In the genomic region with DNA sequence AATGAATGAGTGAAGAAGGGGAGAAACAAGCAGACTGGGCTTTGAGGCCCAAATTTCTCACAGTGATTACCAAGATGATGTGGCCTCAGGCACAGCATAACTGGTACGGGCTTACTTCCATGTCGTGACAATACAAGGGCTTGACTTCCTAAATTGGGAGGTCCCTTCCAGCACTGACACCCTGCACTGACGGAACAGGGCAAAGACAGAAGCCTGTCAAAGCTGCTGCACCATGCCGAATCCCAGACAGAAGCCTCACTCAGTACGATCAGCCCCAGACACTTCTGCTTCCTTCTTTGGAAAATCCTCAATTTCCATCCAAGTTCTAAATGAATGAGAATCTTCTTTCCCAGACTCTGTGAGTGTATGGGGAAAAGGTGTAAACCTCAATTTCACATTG, we compare ENCODE assay signal across 19 cellular contexts.
"Had no signal": no experiment of that assay in that cellular context is flagged by ENCODE, and none has a peak within 500 bp of the region (broad histone marks: within the 10 kb centered on the region; RNA-seq: fewer than 3 reads in every experiment).

No MANE protein-coding gene starts in this region.

- H3K4me3 Mint-ChIP-seq: central memory CD8-positive, alpha-beta T cell; nephron; T-helper 17 cell had no signal

- H3K4me1 ChIP-seq: colonic mucosa had no signal

- FAIRE-seq: frontal cortex, kidney had no signal

- ATAC-seq: body of pancreas; left lobe of liver; stimulated activated naive CD8-positive, alpha-beta T cell treated with anti-CD3 and anti-CD28 coated beads, Interleukin-15, Interleukin-2, amounts not matched to agents 100 U/mL and 50 U/mL, for 24 hours; T-helper 17 cell had no signal

- H3K27me3 ChIP-seq: body of pancreas, colonic mucosa, tibial artery, uterus had no signal

- DNase-seq: activated CD4-positive, alpha-beta T cell treated with anti-CD3 and anti-CD28 coated beads, Interleukin-2, amount 50 U/mL, for 4 hours; activated naive CD4-positive, alpha-beta T cell treated with Interleukin-2 at 50 U/mL for 16 hours; activated T-cell treated with anti-CD3 and anti-CD28 coated beads, Interleukin-2, amount 50 U/mL, for 1 hour; colonic mucosa; kidney; occipital lobe; stimulated activated naive CD8-positive, alpha-beta T cell treated with anti-CD3 and anti-CD28 coated beads, Interleukin-15, Interleukin-2, amounts not matched to agents 100 U/mL and 50 U/mL, for 24 hours; substantia nigra; T-helper 17 cell; tibial artery; uterus; WERI-Rb-1 had no signal

- H3K27ac ChIP-seq: body of pancreas, colonic mucosa, tibial artery, WERI-Rb-1 had no signal

- H3K27ac Mint-ChIP-seq: activated T-helper 2 cell treated with anti-CD3 and anti-CD28 coated beads, Interferon-gamma antibody, Interleukin-2, Interleukin-4, amounts not matched to agents 10 μg/mL and 5 μg/mL and 100 μg/mL, durations not matched to agents 14 hours and 24 hours and 36 hours; T-helper 17 cell had no signal

- H3K36me3 ChIP-seq: colonic mucosa, uterus had no signal

- H3K4me3 ChIP-seq: body of pancreas, colonic mucosa, lung, tibial artery, uterus had no signal

- H3K9me3 ChIP-seq: body of pancreas, colonic mucosa, tibial artery, uterus had no signal

- H3K27me3 Mint-ChIP-seq: central memory CD8-positive, alpha-beta T cell; T-helper 17 cell had no signal

- H3K9me3 Mint-ChIP-seq: activated T-helper 2 cell treated with anti-CD3 and anti-CD28 coated beads, Interferon-gamma antibody, Interleukin-2, Interleukin-4, amounts not matched to agents 10 μg/mL and 5 μg/mL and 100 μg/mL, durations not matched to agents 14 hours and 24 hours and 36 hours; central memory CD8-positive, alpha-beta T cell; nephron had no signal
